25 cellular contexts compared by ENCODE assay signal in genomic region chr10:79252450-79252849, GRCh38.
"Had no signal": no experiment of that assay in that cellular context is flagged by ENCODE, and none has a peak within 500 bp of the region (broad histone marks: within the 10 kb centered on the region; RNA-seq: fewer than 3 reads in every experiment).

No MANE protein-coding gene starts in this region.

- H3K4me3 ChIP-seq: coronary artery, gastrocnemius medialis, heart left ventricle, left ventricle myocardium inferior, pancreas, sigmoid colon, tibial artery, uterus had no signal

- H3K36me3 ChIP-seq: gastrocnemius medialis, pancreas, uterus had no signal

- DNase-seq: activated CD4-positive, alpha-beta memory T cell treated with anti-CD3 and anti-CD28 coated beads, Interleukin-2, amount 10 ng/mL, durations not matched to agents 7 days and 5 days; activated CD4-positive, alpha-beta T cell treated with anti-CD3 and anti-CD28 coated beads for 4 hours; activated CD8-positive, alpha-beta memory T cell treated with anti-CD3 and anti-CD28 coated beads, Interleukin-2, amount 10 ng/mL, durations not matched to agents 7 days and 5 days; activated effector memory CD4-positive, alpha-beta T cell treated with Interleukin-2 at 50 U/mL for 16 hours; activated naive CD4-positive, alpha-beta T cell treated with anti-CD3 and anti-CD28 coated beads, Interleukin-2, amount 10 ng/mL, durations not matched to agents 7 days and 5 days; activated naive CD8-positive, alpha-beta T cell treated with anti-CD3 and anti-CD28 coated beads, Interleukin-2, amount 50 U/mL, for 24 hours; anterior cingulate cortex; central memory CD4-positive, alpha-beta T cell; gastrocnemius medialis; heart left ventricle; kidney glomerular epithelial cell; left ventricle myocardium inferior; mammary epithelial cell; naive thymus-derived CD4-positive, alpha-beta T cell; pancreas; sigmoid colon; stimulated activated CD4-positive, alpha-beta T cell treated with anti-CD3 and anti-CD28 coated beads, Interleukin-4, amount 100 ng/mL, for 4 hours; stimulated activated naive CD4-positive, alpha-beta T cell; substantia nigra; tibial artery; uterus had no signal

- H3K27me3 Mint-ChIP-seq: activated CD4-positive, alpha-beta memory T cell treated with anti-CD3 and anti-CD28 coated beads, Interleukin-2, amount 10 ng/mL, durations not matched to agents 7 days and 5 days; activated CD8-positive, alpha-beta memory T cell treated with anti-CD3 and anti-CD28 coated beads, Interleukin-2, amount 10 ng/mL, durations not matched to agents 7 days and 5 days; activated naive CD4-positive, alpha-beta T cell treated with anti-CD3 and anti-CD28 coated beads, Interleukin-2, amount 10 ng/mL, durations not matched to agents 7 days and 5 days; activated naive CD8-positive, alpha-beta T cell treated with anti-CD3 and anti-CD28 coated beads, Interleukin-2, amount 50 U/mL, for 24 hours; naive thymus-derived CD4-positive, alpha-beta T cell had no signal

- H3K9me3 Mint-ChIP-seq: activated CD4-positive, alpha-beta memory T cell treated with anti-CD3 and anti-CD28 coated beads, Interleukin-2, amount 10 ng/mL, durations not matched to agents 7 days and 5 days; activated naive CD4-positive, alpha-beta T cell treated with anti-CD3 and anti-CD28 coated beads, Interleukin-2, amount 10 ng/mL, durations not matched to agents 7 days and 5 days; activated naive CD8-positive, alpha-beta T cell treated with anti-CD3 and anti-CD28 coated beads, Interleukin-2, amount 50 U/mL, for 24 hours; brain; WTC11 had no signal

- H3K36me3 Mint-ChIP-seq: activated CD8-positive, alpha-beta memory T cell treated with anti-CD3 and anti-CD28 coated beads, Interleukin-2, amount 10 ng/mL, durations not matched to agents 7 days and 5 days; WTC11 had no signal

- FAIRE-seq: pancreas had no signal

- H3K27ac ChIP-seq: coronary artery, gastrocnemius medialis, heart left ventricle, left ventricle myocardium inferior, pancreas, tibial artery, uterus had no signal

- H3K27ac Mint-ChIP-seq: activated CD4-positive, alpha-beta memory T cell treated with anti-CD3 and anti-CD28 coated beads, Interleukin-2, amount 10 ng/mL, durations not matched to agents 7 days and 5 days; activated CD8-positive, alpha-beta memory T cell treated with anti-CD3 and anti-CD28 coated beads, Interleukin-2, amount 10 ng/mL, durations not matched to agents 7 days and 5 days; activated naive CD4-positive, alpha-beta T cell treated with anti-CD3 and anti-CD28 coated beads, Interleukin-2, amount 10 ng/mL, durations not matched to agents 7 days and 5 days; activated naive CD8-positive, alpha-beta T cell treated with anti-CD3 and anti-CD28 coated beads, Interleukin-2, amount 50 U/mL, for 24 hours; WTC11 had no signal

- ATAC-seq: activated CD8-positive, alpha-beta memory T cell treated with anti-CD3 and anti-CD28 coated beads, Interleukin-2, amount 10 ng/mL, durations not matched to agents 7 days and 5 days; activated naive CD8-positive, alpha-beta T cell treated with anti-CD3 and anti-CD28 coated beads, Interleukin-2, amount 50 U/mL, for 24 hours; esophagus mucosa; gastrocnemius medialis; heart left ventricle; naive thymus-derived CD4-positive, alpha-beta T cell; pancreas; WTC11 had no signal

- H3K27me3 ChIP-seq: gastrocnemius medialis, heart left ventricle, pancreas, sigmoid colon, tibial artery, uterus had no signal

- H3K4me3 Mint-ChIP-seq: activated CD4-positive, alpha-beta memory T cell treated with anti-CD3 and anti-CD28 coated beads, Interleukin-2, amount 10 ng/mL, durations not matched to agents 7 days and 5 days; activated CD8-positive, alpha-beta memory T cell treated with anti-CD3 and anti-CD28 coated beads, Interleukin-2, amount 10 ng/mL, durations not matched to agents 7 days and 5 days; activated naive CD4-positive, alpha-beta T cell treated with anti-CD3 and anti-CD28 coated beads, Interleukin-2, amount 10 ng/mL, durations not matched to agents 7 days and 5 days; activated naive CD8-positive, alpha-beta T cell treated with anti-CD3 and anti-CD28 coated beads, Interleukin-2, amount 50 U/mL, for 24 hours; brain; naive thymus-derived CD4-positive, alpha-beta T cell; WTC11 had no signal
